ENCODE assay signal across 31 cellular contexts in genomic region chr7:54037873-54038272, GRCh38.
"Had no signal": no experiment of that assay in that cellular context is flagged by ENCODE, and none has a peak within 500 bp of the region (broad histone marks: within the 10 kb centered on the region; RNA-seq: fewer than 3 reads in every experiment).

No MANE protein-coding gene starts in this region.

- DNase-seq: activated B cell treated with CpG ODN at 0.5 μM for 24 hours; activated CD4-positive, alpha-beta memory T cell treated with anti-CD3 and anti-CD28 coated beads, Interleukin-2, amount 10 ng/mL, durations not matched to agents 7 days and 5 days; activated CD4-positive, alpha-beta T cell treated with anti-CD3 and anti-CD28 coated beads for 1 hour; activated CD4-positive, alpha-beta T cell treated with anti-CD3 and anti-CD28 coated beads for 48 hours; activated CD8-positive, alpha-beta memory T cell treated with anti-CD3 and anti-CD28 coated beads for 24 hours; activated CD8-positive, alpha-beta memory T cell treated with anti-CD3 and anti-CD28 coated beads, Interleukin-2, amount 10 ng/mL, durations not matched to agents 7 days and 5 days; activated CD8-positive, alpha-beta memory T cell treated with anti-CD3 and anti-CD28 coated beads, Interleukin-2, amount 50 U/mL, for 48 hours; activated effector memory CD4-positive, alpha-beta T cell treated with Interleukin-2 at 50 U/mL for 16 hours; activated naive CD4-positive, alpha-beta T cell treated with anti-CD3 and anti-CD28 coated beads, Interleukin-2, amount 10 ng/mL, durations not matched to agents 7 days and 5 days; activated naive CD8-positive, alpha-beta T cell treated with anti-CD3 and anti-CD28 coated beads, Interleukin-2, amount 50 U/mL, for 24 hours; activated T-cell treated with anti-CD3 and anti-CD28 coated beads, Interleukin-2, amount 50 U/mL, for 48 hours; anterior cingulate cortex; brain microvascular endothelial cell; central memory CD4-positive, alpha-beta T cell; MM.1S; MV-4-11; NCI-H1092 treated with DMSO at 0.1 percent for 48 hours; NCI-H1417; NCI-H146; NCI-H187; NCI-H2029 treated with DMSO at 0.1 percent for 48 hours; NCI-H2107; NCI-H2171; NCI-H510A; NCI-H526; NCI-H748 treated with DMSO at 0.1 percent for 48 hours; NK-92 treated with Interleukin-12 subunit alpha and Interleukin-12 subunit beta, amount 100 ng/mL, for 24 hours; Right ventricle myocardium superior; SJCRH30 had no signal

- H3K4me3 ChIP-seq: SJCRH30, SK-N-MC had no signal

- H3K27me3 ChIP-seq: brain microvascular endothelial cell, SJCRH30 had no signal

- H3K27ac ChIP-seq: brain microvascular endothelial cell, KMS-11, SJCRH30, SK-N-MC had no signal

- H3K9me3 ChIP-seq: SJCRH30 had no signal

- H3K36me3 ChIP-seq: brain microvascular endothelial cell, SJCRH30 had no signal

- H3K9ac ChIP-seq: KMS-11 had no signal

- H3K4me2 ChIP-seq: KMS-11 had no signal

- H3K4me1 ChIP-seq: SJCRH30 had no signal

- ATAC-seq: activated CD8-positive, alpha-beta memory T cell treated with anti-CD3 and anti-CD28 coated beads, Interleukin-2, amount 10 ng/mL, durations not matched to agents 7 days and 5 days; activated naive CD8-positive, alpha-beta T cell treated with anti-CD3 and anti-CD28 coated beads, Interleukin-2, amount 50 U/mL, for 24 hours had no signal
